ENCODE assay signal across 8 cellular contexts in genomic region chr17:54969658-54970572, GRCh38. TPM values are rescaled to one million over a fixed set of nuclear protein-coding genes. Genes with fewer than 3 reads are reported as not detected.
A peak's percentile ranks its signal among the peaks of the same experiment; 100 is the strongest.
DNase-seq lines count a peak whose midpoint lies in the region; TF ChIP-seq lines count a peak whose summit lies in the region.

No MANE protein-coding gene starts in this region.

- H3K4me3 Mint-ChIP-seq in Caco-2 (ENCODE audit: unreplicated experiment), result no peak overlapping the region
- no peak overlapping the region for H3K4me3 Mint-ChIP-seq in activated CD4-positive, alpha-beta memory T cell treated with anti-CD3 and anti-CD28 coated beads for 36 hours

- H3K27ac ChIP-seq in esophagus muscularis mucosa (replicated peaks in 1 of 4), result peak overlapping the region; percentile 88 to 94 (median 92)

- H3K4me1 ChIP-seq in Caco-2 (peaks cover 23% of the 10 kb centered on the region), esophagus muscularis mucosa (peaks cover 22 to 45% (median 42%) of the 10 kb centered on the region in 4 donors)

- H3K4me1 Mint-ChIP-seq in Caco-2 (ENCODE audit: low read depth, unreplicated experiment), result no peaks in the 10 kb centered on the region
- peaks cover 23% of the 10 kb centered on the region for H3K4me1 Mint-ChIP-seq in activated CD4-positive, alpha-beta memory T cell treated with anti-CD3 and anti-CD28 coated beads for 36 hours (ENCODE audit: low read depth)

- H3K27me3 Mint-ChIP-seq in Caco-2 (ENCODE audit: insufficient read depth, unreplicated experiment), result no peaks in the 10 kb centered on the region
- H3K27me3 Mint-ChIP-seq in activated CD4-positive, alpha-beta memory T cell treated with anti-CD3 and anti-CD28 coated beads for 36 hours, result no peaks in the 10 kb centered on the region

- DNase-seq in Caco-2 (no peak), NAMALWA (ENCODE audit: low spot score) (peak; percentile 4), esophagus muscularis mucosa (ENCODE audit: extremely low spot score) (no peak), pons (ENCODE audit: low spot score) (peak; percentile 3), NCI-H128 (lab: John Stamatoyannopoulos, UW; ENCODE audit: unreplicated experiment) (no peak), NCI-H524 treated with DMSO at 0.1 percent for 48 hours (lab: John Stamatoyannopoulos, UW) (no peak), NOMO-1 treated with dmso at 0.1 percent for 144 hours (lab: John Stamatoyannopoulos, UW; ENCODE audit: unreplicated experiment) (no peak)
- no peak for DNase-seq in activated CD4-positive, alpha-beta memory T cell treated with anti-CD3 and anti-CD28 coated beads for 36 hours

- no peak overlapping the region for H3K27ac Mint-ChIP-seq in Caco-2 (ENCODE audit: unreplicated experiment)
- H3K27ac Mint-ChIP-seq in activated CD4-positive, alpha-beta memory T cell treated with anti-CD3 and anti-CD28 coated beads for 36 hours, result no peak overlapping the region

- intact Hi-C loops in Caco-2 (cut with micrococcal nuclease; ENCODE audit: unreplicated experiment) (loop anchor here (2.0 kb wide), 1 partner anchor 69 kb away; the partner anchor contains the start of gene TOM1L1), esophagus muscularis mucosa (cut with DNase I) (loop anchor here (2.0 kb wide), 1 partner anchor 69 kb away; the partner anchor contains the start of gene TOM1L1)
- intact Hi-C loops in activated CD4-positive, alpha-beta memory T cell treated with anti-CD3 and anti-CD28 coated beads for 36 hours (cut with micrococcal nuclease), result loop anchor here (2.0 to 5.0 kb wide), 4 partner anchors 68 to 375 kb away; partner anchors contain the start of genes HLF and TOM1L1

- no peak for TF ChIP-seq POLR2A in esophagus muscularis mucosa (IDR thresholded peaks at IDR 0.05; ENCODE audit: low read depth)

- H3K9me3 ChIP-seq in Caco-2 (no peaks in the 10 kb centered on the region), esophagus muscularis mucosa (no peaks in the 10 kb centered on the region)

- POLR2A ChIA-PET in Caco-2 (lab: Charles Lee), result no interaction called here
- POLR2A ChIA-PET in activated CD4-positive, alpha-beta memory T cell treated with anti-CD3 and anti-CD28 coated beads for 36 hours (lab: Charles Lee), result no interaction called here

- no peaks in the 10 kb centered on the region for H3K27me3 ChIP-seq in Caco-2 (replicated peaks; ENCODE audit: control insufficient read depth, insufficient read depth, low read length)
- H3K27me3 ChIP-seq in esophagus muscularis mucosa, result no peaks in the 10 kb centered on the region

- H3K36me3 Mint-ChIP-seq in Caco-2 (ENCODE audit: insufficient read depth, unreplicated experiment), result peaks cover 6% of the 10 kb centered on the region
- H3K36me3 Mint-ChIP-seq in activated CD4-positive, alpha-beta memory T cell treated with anti-CD3 and anti-CD28 coated beads for 36 hours, result peaks cover 3% of the 10 kb centered on the region

- peak overlapping the region; percentile 62 for H3K4me3 ChIP-seq in Caco-2 (ENCODE audit: low read depth, low read length)
- H3K4me3 ChIP-seq in esophagus muscularis mucosa, result peak overlapping the region; percentile 88 to 95 (median 92)

- no peaks in the 10 kb centered on the region for H3K9me3 Mint-ChIP-seq in Caco-2 (ENCODE audit: unreplicated experiment)
- H3K9me3 Mint-ChIP-seq in activated CD4-positive, alpha-beta memory T cell treated with anti-CD3 and anti-CD28 coated beads for 36 hours, result no peaks in the 10 kb centered on the region

- CTCF ChIA-PET in Caco-2 (lab: Charles Lee), result interaction anchor here (0.8 kb wide), 1 partner anchor 69 kb away, joined by 4 read pairs; the partner anchor contains the start of gene TOM1L1
- CTCF ChIA-PET in activated CD4-positive, alpha-beta memory T cell treated with anti-CD3 and anti-CD28 coated beads for 36 hours (lab: Charles Lee), result interaction anchor here (0.7 to 0.9 kb wide), 2 partner anchors 23 to 378 kb away, joined by 3 read pairs; no protein-coding TSS in a partner anchor

- no peak for TF ChIP-seq EP300 in esophagus muscularis mucosa (IDR thresholded peaks at IDR 0.05)

- no peak for TF ChIP-seq CTCF in Caco-2 (IDR thresholded peaks at IDR 0.05; ENCODE audit: insufficient read depth in 1 of 2, low read depth in 1 of 2, low read length in 1 of 2, severe bottlenecking in 1 of 2, unreplicated experiment in 1 of 2)
- TF ChIP-seq CTCF in esophagus muscularis mucosa (IDR thresholded peaks at IDR 0.05), result no peak

- no TSS peak for BruUV-seq in Caco-2 (replicated peaks; lab: Mats Ljungman, UMichigan)

- H3K36me3 ChIP-seq in Caco-2 (ENCODE audit: control insufficient read depth, insufficient read depth, low read length), result no peaks in the 10 kb centered on the region
- H3K36me3 ChIP-seq in esophagus muscularis mucosa, result no peaks in the 10 kb centered on the region

- WGBS in esophagus muscularis mucosa, result 41% methylated on average over 7 of the region's 7 CpGs

RNA-seq across cellular contexts. Expression of gene STXBP4, which starts 1.4 kb away (rescaled TPM):
- total RNA-seq in Caco-2 (2022) (16.1 and 16.8 TPM in 2 replicates), esophagus muscularis mucosa (10 to 100 TPM; 15.4 to 22.6 (median 19.8) TPM)
- 1 to 10 TPM; 3.2 to 4.3 TPM for total RNA-seq in activated CD4-positive, alpha-beta memory T cell treated with anti-CD3 and anti-CD28 coated beads for 36 hours

RNA-seq across cellular contexts. Expression of gene COX11, which starts 1.5 kb away (rescaled TPM):
- total RNA-seq in Caco-2 (2022) (75.9 and 77.6 TPM in 2 replicates), esophagus muscularis mucosa (10 to 100 TPM; 63.0 to 96.4 (median 79.8) TPM)
- 10 to 100 TPM; 44.2 to 49.9 TPM for total RNA-seq in activated CD4-positive, alpha-beta memory T cell treated with anti-CD3 and anti-CD28 coated beads for 36 hours

Comparison
In these comparisons a context has a peak if more than half of its experiments do, and no peak if none do; other contexts are left out.
1. DNase-seq: peak in NAMALWA (single experiment) and pons (single experiment); none in Caco-2 (0 of 2), esophagus muscularis mucosa (single experiment), NCI-H128 (single experiment), activated CD4-positive, alpha-beta memory T cell treated with anti-CD3 and anti-CD28 coated beads for 36 hours (single experiment), NCI-H524 treated with DMSO at 0.1 percent for 48 hours (single experiment) and NOMO-1 treated with dmso at 0.1 percent for 144 hours (single experiment).